In genomic region chr10:73625884-73626753, GRCh38 we compare ENCODE assay signal across 8 cellular contexts. TPM values are rescaled to one million over a fixed set of nuclear protein-coding genes. Genes with fewer than 3 reads are reported as not detected.
DNase-seq lines count a peak whose midpoint lies in the region; ATAC-seq and TF ChIP-seq lines count a peak whose summit lies in the region.

No MANE protein-coding gene starts in this region.

- peak in 1 of 4 donors; percentile 7 for TF ChIP-seq POLR2A in stomach (IDR thresholded peaks at IDR 0.05)

- H3K4me1 Mint-ChIP-seq in neural crest cell, result peaks cover 31% of the 10 kb centered on the region

- 2% methylated on average over 33 to 42 of the region's 42 CpGs for WGBS in stomach, 5 donors

- no peaks in the 10 kb centered on the region for H3K9me3 Mint-ChIP-seq in neural crest cell

- no peaks in the 10 kb centered on the region; the same call in 1 of the 2 replicates for H3K36me3 ChIP-seq in HAP-1 (replicated peaks)
- no peaks in the 10 kb centered on the region for H3K36me3 ChIP-seq in MG63
- H3K36me3 ChIP-seq in stomach, result no peaks in the 10 kb centered on the region

- H3K27ac Mint-ChIP-seq in neural crest cell (ENCODE audit: unreplicated experiment), result peak overlapping the region; percentile 99

- ATAC-seq in foreskin keratinocyte, result peak; percentile 95

- no peaks in the 10 kb centered on the region for H3K36me3 Mint-ChIP-seq in neural crest cell (ENCODE audit: low read depth)

- peak overlapping the region; percentile 96 for H3K4me3 Mint-ChIP-seq in neural crest cell

- H3K4me1 ChIP-seq in HAP-1 (peaks cover 7% of the 10 kb centered on the region; the same call in 1 of the 2 replicates), foreskin keratinocyte (peaks cover 7% of the 10 kb centered on the region), stomach (peaks cover 8 to 21% (median 15%) of the 10 kb centered on the region in 4 donors)

- H3K27ac ChIP-seq in foreskin keratinocyte (peak overlapping the region; percentile 90), stomach (peak overlapping the region; percentile 77 to 89 (median 87))

- in situ Hi-C loops in G401 (cut with HindIII; ENCODE audit: low sequenced_read_pairs) (no loop called here), HAP-1 (cut with MboI; ENCODE audit: low sequenced_read_pairs) (no loop called here)

- DNase-seq in G401 (ENCODE audit: low spot score) (peak; percentile 95), HAP-1 (ENCODE audit: low spot score in 2 of 2) (peak; percentile 93 to 96), MG63 (peak; percentile 93), SHP77 (lab: John Stamatoyannopoulos, UW) (peak; percentile 85 to 91), activated gamma-delta T cell treated with Interleukin-2 at 50 U/mL for 16 hours (peak; percentile 88), foreskin keratinocyte (peak; percentile 90 to 94), neural crest cell (ENCODE audit: low read depth, low spot score) (peak; percentile 79), stomach (peak; percentile 97)

- TF ChIP-seq EP300 in stomach (IDR thresholded peaks at IDR 0.05), result no peak

- no peaks in the 10 kb centered on the region for H3K27me3 ChIP-seq in HAP-1 (ENCODE audit: low read depth)
- no peaks in the 10 kb centered on the region for H3K27me3 ChIP-seq in MG63
- H3K27me3 ChIP-seq in foreskin keratinocyte, result no peaks in the 10 kb centered on the region
- H3K27me3 ChIP-seq in stomach, result no peaks in the 10 kb centered on the region

- peak overlapping the region; percentile 56 for H3K4me3 ChIP-seq in HAP-1
- H3K4me3 ChIP-seq in MG63, result peak overlapping the region; percentile 75
- peak overlapping the region; percentile 83 to 97 (median 92) for H3K4me3 ChIP-seq in stomach

- TF ChIP-seq CTCF in foreskin keratinocyte (conservative IDR thresholded peaks at IDR 0.05), result no peak
- TF ChIP-seq CTCF in neural crest cell (conservative IDR thresholded peaks at IDR 0.05), result no peak
- TF ChIP-seq CTCF in stomach (IDR thresholded peaks at IDR 0.05), result no peak

- no peaks in the 10 kb centered on the region for H3K9me3 ChIP-seq in HAP-1
- no peaks in the 10 kb centered on the region for H3K9me3 ChIP-seq in MG63
- H3K9me3 ChIP-seq in stomach, result no peaks in the 10 kb centered on the region

- intact Hi-C loops in stomach (cut with DNase I; ENCODE audit: low total_unique reads), result no loop called here

- H3K27me3 Mint-ChIP-seq in neural crest cell (ENCODE audit: low read depth), result no peaks in the 10 kb centered on the region

RNA-seq across cellular contexts. Expression of gene MYOZ1, which starts 15.2 kb away (rescaled TPM):
- 1.2 TPM in 1 of 2 replicates, not detected in the other for total RNA-seq in G401 (2014; rRNA removed; shearing (Covaris generic))
- total RNA-seq in MG63 (2014; rRNA removed; shearing (Covaris generic); ENCODE audit: low replicate concordance), result not detected in 2 replicates
- total RNA-seq in foreskin keratinocyte (not detected in 2 replicates), neural crest cell (0.16 and 0.18 TPM in 2 replicates), stomach (1 to 10 TPM in 1 of 5 donors, not detected in 4; 1.3 TPM)
- polyA plus RNA-seq in foreskin keratinocyte (0.02 TPM in 1 of 2 replicates, not detected in the other), stomach (1 to 10 TPM in 1 of 3 donors, under 1 TPM in 2; 0.18 to 1.2 (median 0.19) TPM)

RNA-seq across cellular contexts. Expression of gene SYNPO2L, which starts 29.7 kb away (rescaled TPM):
- not detected in 2 replicates for total RNA-seq in G401 (2014; rRNA removed; shearing (Covaris generic))
- total RNA-seq in MG63 (2014; rRNA removed; shearing (Covaris generic); ENCODE audit: low replicate concordance), result not detected in 2 replicates
- not detected in 2 replicates for total RNA-seq in foreskin keratinocyte
- polyA plus RNA-seq in foreskin keratinocyte, result not detected in 2 replicates
- total RNA-seq in neural crest cell, result 0.12 and 0.20 TPM in 2 replicates
- not detected for total RNA-seq in stomach
- polyA plus RNA-seq in stomach, result under 1 TPM in 2 of 3 donors, not detected in 1; 0.03 to 0.12 TPM

RNA-seq across cellular contexts. Expression of gene USP54, which starts 35.0 kb away (rescaled TPM):
- total RNA-seq in G401 (2014; rRNA removed; shearing (Covaris generic)), result 13.0 and 23.2 TPM in 2 replicates
- total RNA-seq in MG63 (2014; rRNA removed; shearing (Covaris generic); ENCODE audit: low replicate concordance), result 5.3 and 10.2 TPM in 2 replicates
- total RNA-seq in foreskin keratinocyte (10.7 and 11.5 TPM in 2 replicates), neural crest cell (64.8 and 66.1 TPM in 2 replicates), stomach (100 to 1,000 TPM in 4 of 5 donors, 10 to 100 TPM in 1; 33.0 to 369 (median 112) TPM)
- polyA plus RNA-seq in foreskin keratinocyte (2.5 and 2.7 TPM in 2 replicates), stomach (10 to 100 TPM in 2 of 3 donors, 1 to 10 TPM in 1; 7.3 to 17.3 (median 11.1) TPM)

Comparison
In these comparisons a context has a peak if more than half of its experiments do, and no peak if none do; other contexts are left out.
1. Peak in every context shown above with its lines: DNase-seq, ATAC-seq, H3K4me3 ChIP-seq and H3K27ac ChIP-seq.